3 cellular contexts compared by ENCODE assay signal in genomic region chr19:5608766-5609165, GRCh38. TPM values are rescaled to one million over a fixed set of nuclear protein-coding genes. Genes with fewer than 3 reads are reported as not detected.
"Had no signal": no experiment of that assay in that cellular context is flagged by ENCODE, and none has a peak within 500 bp of the region (broad histone marks: within the 10 kb centered on the region; RNA-seq: fewer than 3 reads in every experiment).

No MANE protein-coding gene starts in this region.

RNA-seq across cellular contexts. Expression of gene TINCR, which starts 41.0 kb away (rescaled TPM):
- total RNA-seq: myocyte, pulmonary artery endothelial cell had no signal
- polyA plus RNA-seq: naive thymus-derived CD4-positive, alpha-beta T cell had no signal
